8 cellular contexts compared by ENCODE assay signal in the genomic region with DNA sequence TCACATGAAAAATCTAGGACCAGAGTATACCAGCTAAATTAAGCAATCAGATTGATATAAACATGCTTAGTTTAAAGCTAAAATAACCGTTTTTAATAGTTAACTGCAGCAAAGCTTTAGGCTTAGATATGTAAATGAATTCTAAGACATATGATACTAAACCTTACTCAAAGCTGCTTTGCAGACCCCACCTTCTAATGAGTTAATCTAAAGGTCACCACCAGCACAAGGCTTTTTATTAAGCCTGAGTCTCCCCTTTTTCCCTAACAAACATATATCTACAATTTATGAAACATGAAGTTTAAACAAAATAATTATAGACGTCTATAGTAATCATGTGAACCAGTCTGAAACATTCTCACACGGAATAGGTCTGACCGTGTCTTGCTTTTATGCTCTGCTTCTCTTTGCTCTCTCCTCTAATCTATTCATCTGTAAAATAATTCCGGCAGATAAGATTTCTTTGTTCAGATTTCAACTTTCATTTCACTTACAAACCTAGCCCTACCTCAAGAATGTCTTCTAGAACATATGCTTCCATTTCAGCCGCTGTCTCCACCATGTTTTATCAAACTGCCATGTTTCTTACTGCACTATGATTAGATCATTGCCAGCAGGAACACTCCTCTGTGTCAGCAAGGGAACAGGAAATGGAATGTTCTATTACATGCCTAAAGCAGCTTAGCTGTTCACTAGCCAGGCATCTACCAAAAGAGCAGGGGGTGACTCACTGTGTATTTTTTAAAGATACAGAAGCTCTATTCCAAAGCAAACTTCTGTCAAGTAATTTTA. TPM values are rescaled to one million over a fixed set of nuclear protein-coding genes. Genes with fewer than 3 reads are reported as not detected.
DNase-seq lines count a peak whose midpoint lies in the region; ATAC-seq and TF ChIP-seq lines count a peak whose summit lies in the region.

No MANE protein-coding gene starts in this region.

- peaks cover 18% of the 10 kb centered on the region for H3K4me1 ChIP-seq in muscle layer of colon (ENCODE audit: insufficient read depth, low read length)

- H3K9me3 ChIP-seq in muscle layer of colon (ENCODE audit: low read length) = no peaks in the 10 kb centered on the region

- in situ Hi-C loops in Caki2 (cut with HindIII; ENCODE audit: low pct_unique_long_range_greater_than_20kb, low sequenced_read_pairs) = no loop called here

- no peaks in the 10 kb centered on the region for H3K27me3 ChIP-seq in muscle layer of colon (ENCODE audit: control insufficient read depth in 1 of 2, insufficient read depth in 2 of 2, low read length in 2 of 2)

- ATAC-seq in GM19372 (IDR thresholded peaks at IDR 0.05; ENCODE audit: low read depth, unreplicated experiment) = peak; percentile 98
- peak; percentile 99 for ATAC-seq in HG03460 (IDR thresholded peaks at IDR 0.05; ENCODE audit: unreplicated experiment)

- peak overlapping the region; percentile 79 for H3K9ac ChIP-seq in muscle layer of colon (ENCODE audit: low read length)

- H3K36me3 ChIP-seq in muscle layer of colon (ENCODE audit: insufficient read depth, low read length) = no peaks in the 10 kb centered on the region

- H3K4me3 ChIP-seq in epithelial cell of esophagus (ENCODE audit: low read length) (peak overlapping the region; percentile 50), muscle layer of colon (ENCODE audit: low read depth in 1 of 2, low read length in 2 of 2) (peak overlapping the region; percentile 34 to 69)

- no peak for TF ChIP-seq CTCF in epithelial cell of esophagus (IDR thresholded peaks at IDR 0.05; ENCODE audit: insufficient read depth, low read depth, low read length, missing control alignments)

- peak overlapping the region; percentile 61 for H3K27ac ChIP-seq in muscle layer of colon (ENCODE audit: low read depth, low read length)

- DNase-seq in Caki2 (ENCODE audit: low read depth) (peak; percentile 76), NCI-H524 treated with DMSO at 0.1 percent for 48 hours (lab: John Stamatoyannopoulos, UW) (peak; percentile 70), epithelial cell of esophagus (ENCODE audit: low read depth) (peak; percentile 94), stromal cell of bone marrow (ENCODE audit: low read depth) (peak; percentile 91)
- DNase-seq in activated CD4-positive, alpha-beta T cell treated with anti-CD3 and anti-CD28 coated beads, Interleukin-2, amount 50 U/mL, for 4 hours = peak; percentile 25 to 33

RNA-seq across cellular contexts. Expression of a gene that starts 35.9 kb away (rescaled TPM):
- 20.5 and 46.7 TPM in 2 replicates for total RNA-seq in Caki2 (2014; rRNA removed; shearing (Covaris generic); ENCODE audit: low replicate concordance)

Comparison
In these comparisons a context has a peak if more than half of its experiments do, and no peak if none do; other contexts are left out.
1. Peak in every context shown above with its lines: DNase-seq, ATAC-seq, H3K4me3 ChIP-seq and H3K27ac ChIP-seq.
2. DNase-seq: peak in every context shown above with its lines; median percentile 94 in epithelial cell of esophagus; 91 in stromal cell of bone marrow; 76 in Caki2; 70 in NCI-H524 treated with DMSO at 0.1 percent for 48 hours; 29 in activated CD4-positive, alpha-beta T cell treated with anti-CD3 and anti-CD28 coated beads, Interleukin-2, amount 50 U/mL, for 4 hours.